Comparison of ENCODE assay signal across 1 cellular context in the genomic region with DNA sequence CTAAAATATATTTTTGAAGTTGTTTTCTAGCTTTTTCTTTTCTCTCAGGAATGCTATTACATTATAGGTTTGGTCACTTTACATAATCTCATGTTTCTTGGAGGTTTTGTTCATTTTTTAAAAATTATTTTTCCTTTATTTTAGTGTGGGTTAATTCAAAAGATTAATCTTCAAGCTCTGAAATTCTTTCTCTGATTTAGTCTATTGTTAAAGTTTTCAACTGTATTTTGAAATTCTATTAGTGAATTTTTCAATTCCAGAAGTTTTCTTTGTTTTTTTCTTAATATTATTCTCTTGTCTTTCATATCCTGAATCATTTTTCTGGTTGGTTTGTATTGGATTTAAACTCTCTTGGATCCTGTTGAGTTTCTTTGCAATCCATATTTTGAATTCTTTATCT.
TF ChIP-seq lines count a peak whose summit lies in the region.

No MANE protein-coding gene starts in this region.

TF ChIP-seq in SK-N-SH, 30 proteins besides CTCF, POLR2A, EP300 and RAD21 (continued from another document):
- TF ChIP-seq, protein P1, sequence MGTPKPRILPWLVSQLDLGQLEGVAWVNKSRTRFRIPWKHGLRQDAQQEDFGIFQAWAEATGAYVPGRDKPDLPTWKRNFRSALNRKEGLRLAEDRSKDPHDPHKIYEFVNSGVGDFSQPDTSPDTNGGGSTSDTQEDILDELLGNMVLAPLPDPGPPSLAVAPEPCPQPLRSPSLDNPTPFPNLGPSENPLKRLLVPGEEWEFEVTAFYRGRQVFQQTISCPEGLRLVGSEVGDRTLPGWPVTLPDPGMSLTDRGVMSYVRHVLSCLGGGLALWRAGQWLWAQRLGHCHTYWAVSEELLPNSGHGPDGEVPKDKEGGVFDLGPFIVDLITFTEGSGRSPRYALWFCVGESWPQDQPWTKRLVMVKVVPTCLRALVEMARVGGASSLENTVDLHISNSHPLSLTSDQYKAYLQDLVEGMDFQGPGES (IDR thresholded peaks at IDR 0.05; ENCODE audit: low read depth, low read length) = no peak
- TF ChIP-seq TCF12 (IDR thresholded peaks at IDR 0.05) (no peak), SMC3 (IDR thresholded peaks at IDR 0.05; ENCODE audit: low read depth, low read length) (no peak), POLR2AphosphoS5 (IDR thresholded peaks at IDR 0.05; ENCODE audit: low read depth, low read length) (no peak), JUND (IDR thresholded peaks at IDR 0.05) (no peak), FOXM1 (IDR thresholded peaks at IDR 0.05; ENCODE audit: low read depth) (no peak), MEF2A (IDR thresholded peaks at IDR 0.05; ENCODE audit: borderline replicate concordance, low read depth) (no peak), RFX5 (IDR thresholded peaks at IDR 0.05; ENCODE audit: low read length) (no peak), SIN3A (IDR thresholded peaks at IDR 0.05; ENCODE audit: borderline replicate concordance, low read depth, low read length) (no peak), NFIC (IDR thresholded peaks at IDR 0.05; ENCODE audit: borderline replicate concordance) (no peak)
- TF ChIP-seq, protein P2, sequence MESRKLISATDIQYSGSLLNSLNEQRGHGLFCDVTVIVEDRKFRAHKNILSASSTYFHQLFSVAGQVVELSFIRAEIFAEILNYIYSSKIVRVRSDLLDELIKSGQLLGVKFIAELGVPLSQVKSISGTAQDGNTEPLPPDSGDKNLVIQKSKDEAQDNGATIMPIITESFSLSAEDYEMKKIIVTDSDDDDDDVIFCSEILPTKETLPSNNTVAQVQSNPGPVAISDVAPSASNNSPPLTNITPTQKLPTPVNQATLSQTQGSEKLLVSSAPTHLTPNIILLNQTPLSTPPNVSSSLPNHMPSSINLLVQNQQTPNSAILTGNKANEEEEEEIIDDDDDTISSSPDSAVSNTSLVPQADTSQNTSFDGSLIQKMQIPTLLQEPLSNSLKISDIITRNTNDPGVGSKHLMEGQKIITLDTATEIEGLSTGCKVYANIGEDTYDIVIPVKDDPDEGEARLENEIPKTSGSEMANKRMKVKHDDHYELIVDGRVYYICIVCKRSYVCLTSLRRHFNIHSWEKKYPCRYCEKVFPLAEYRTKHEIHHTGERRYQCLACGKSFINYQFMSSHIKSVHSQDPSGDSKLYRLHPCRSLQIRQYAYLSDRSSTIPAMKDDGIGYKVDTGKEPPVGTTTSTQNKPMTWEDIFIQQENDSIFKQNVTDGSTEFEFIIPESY (IDR thresholded peaks at IDR 0.05; ENCODE audit: borderline replicate concordance, low read depth) = no peak
- TF ChIP-seq, protein P3, sequence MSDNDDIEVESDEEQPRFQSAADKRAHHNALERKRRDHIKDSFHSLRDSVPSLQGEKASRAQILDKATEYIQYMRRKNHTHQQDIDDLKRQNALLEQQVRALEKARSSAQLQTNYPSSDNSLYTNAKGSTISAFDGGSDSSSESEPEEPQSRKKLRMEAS (IDR thresholded peaks at IDR 0.05; ENCODE audit: low read depth) = no peak
- TF ChIP-seq, protein P4, sequence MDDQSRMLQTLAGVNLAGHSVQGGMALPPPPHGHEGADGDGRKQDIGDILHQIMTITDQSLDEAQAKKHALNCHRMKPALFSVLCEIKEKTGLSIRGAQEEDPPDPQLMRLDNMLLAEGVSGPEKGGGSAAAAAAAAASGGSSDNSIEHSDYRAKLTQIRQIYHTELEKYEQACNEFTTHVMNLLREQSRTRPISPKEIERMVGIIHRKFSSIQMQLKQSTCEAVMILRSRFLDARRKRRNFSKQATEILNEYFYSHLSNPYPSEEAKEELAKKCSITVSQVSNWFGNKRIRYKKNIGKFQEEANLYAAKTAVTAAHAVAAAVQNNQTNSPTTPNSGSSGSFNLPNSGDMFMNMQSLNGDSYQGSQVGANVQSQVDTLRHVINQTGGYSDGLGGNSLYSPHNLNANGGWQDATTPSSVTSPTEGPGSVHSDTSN (IDR thresholded peaks at IDR 0.05) = no peak
